In genomic region chr6:117089604-117090003, GRCh38 we compare ENCODE assay signal across 1 cellular context.
TF ChIP-seq lines count a peak whose summit lies in the region.

No MANE protein-coding gene starts in this region.

TF ChIP-seq in HEK293, 187 proteins besides CTCF, POLR2A, EP300 and RAD21 (continued from another document):
- TF ChIP-seq, protein P1, sequence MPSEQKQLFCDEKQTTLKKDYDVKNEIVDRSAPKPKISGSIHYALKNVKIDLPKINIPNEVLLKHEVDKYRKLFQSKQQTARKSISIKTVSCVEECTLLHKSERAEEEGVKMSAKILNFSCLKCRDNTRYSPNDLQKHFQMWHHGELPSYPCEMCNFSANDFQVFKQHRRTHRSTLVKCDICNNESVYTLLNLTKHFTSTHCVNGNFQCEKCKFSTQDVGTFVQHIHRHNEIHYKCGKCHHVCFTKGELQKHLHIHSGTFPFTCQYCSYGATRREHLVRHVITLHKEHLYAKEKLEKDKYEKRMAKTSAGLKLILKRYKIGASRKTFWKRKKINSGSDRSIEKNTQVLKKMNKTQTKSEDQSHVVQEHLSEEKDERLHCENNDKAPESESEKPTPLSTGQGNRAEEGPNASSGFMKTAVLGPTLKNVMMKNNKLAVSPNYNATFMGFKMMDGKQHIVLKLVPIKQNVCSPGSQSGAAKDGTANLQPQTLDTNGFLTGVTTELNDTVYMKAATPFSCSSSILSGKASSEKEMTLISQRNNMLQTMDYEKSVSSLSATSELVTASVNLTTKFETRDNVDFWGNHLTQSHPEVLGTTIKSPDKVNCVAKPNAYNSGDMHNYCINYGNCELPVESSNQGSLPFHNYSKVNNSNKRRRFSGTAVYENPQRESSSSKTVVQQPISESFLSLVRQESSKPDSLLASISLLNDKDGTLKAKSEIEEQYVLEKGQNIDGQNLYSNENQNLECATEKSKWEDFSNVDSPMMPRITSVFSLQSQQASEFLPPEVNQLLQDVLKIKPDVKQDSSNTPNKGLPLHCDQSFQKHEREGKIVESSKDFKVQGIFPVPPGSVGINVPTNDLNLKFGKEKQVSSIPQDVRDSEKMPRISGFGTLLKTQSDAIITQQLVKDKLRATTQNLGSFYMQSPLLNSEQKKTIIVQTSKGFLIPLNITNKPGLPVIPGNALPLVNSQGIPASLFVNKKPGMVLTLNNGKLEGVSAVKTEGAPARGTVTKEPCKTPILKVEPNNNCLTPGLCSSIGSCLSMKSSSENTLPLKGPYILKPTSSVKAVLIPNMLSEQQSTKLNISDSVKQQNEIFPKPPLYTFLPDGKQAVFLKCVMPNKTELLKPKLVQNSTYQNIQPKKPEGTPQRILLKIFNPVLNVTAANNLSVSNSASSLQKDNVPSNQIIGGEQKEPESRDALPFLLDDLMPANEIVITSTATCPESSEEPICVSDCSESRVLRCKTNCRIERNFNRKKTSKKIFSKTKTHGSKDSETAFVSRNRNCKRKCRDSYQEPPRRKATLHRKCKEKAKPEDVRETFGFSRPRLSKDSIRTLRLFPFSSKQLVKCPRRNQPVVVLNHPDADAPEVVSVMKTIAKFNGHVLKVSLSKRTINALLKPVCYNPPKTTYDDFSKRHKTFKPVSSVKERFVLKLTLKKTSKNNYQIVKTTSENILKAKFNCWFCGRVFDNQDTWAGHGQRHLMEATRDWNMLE (tag by site-specific recombination; conservative IDR thresholded peaks at IDR 0.05; ENCODE audit: low read depth): peak; percentile 90
- TF ChIP-seq ZNF544 (tag by site-specific recombination; IDR thresholded peaks at IDR 0.05): no peak
- peak; percentile 56 for TF ChIP-seq ZNF529 (tag by site-specific recombination; IDR thresholded peaks at IDR 0.05; ENCODE audit: insufficient replicate concordance)
- TF ChIP-seq, protein P2, sequence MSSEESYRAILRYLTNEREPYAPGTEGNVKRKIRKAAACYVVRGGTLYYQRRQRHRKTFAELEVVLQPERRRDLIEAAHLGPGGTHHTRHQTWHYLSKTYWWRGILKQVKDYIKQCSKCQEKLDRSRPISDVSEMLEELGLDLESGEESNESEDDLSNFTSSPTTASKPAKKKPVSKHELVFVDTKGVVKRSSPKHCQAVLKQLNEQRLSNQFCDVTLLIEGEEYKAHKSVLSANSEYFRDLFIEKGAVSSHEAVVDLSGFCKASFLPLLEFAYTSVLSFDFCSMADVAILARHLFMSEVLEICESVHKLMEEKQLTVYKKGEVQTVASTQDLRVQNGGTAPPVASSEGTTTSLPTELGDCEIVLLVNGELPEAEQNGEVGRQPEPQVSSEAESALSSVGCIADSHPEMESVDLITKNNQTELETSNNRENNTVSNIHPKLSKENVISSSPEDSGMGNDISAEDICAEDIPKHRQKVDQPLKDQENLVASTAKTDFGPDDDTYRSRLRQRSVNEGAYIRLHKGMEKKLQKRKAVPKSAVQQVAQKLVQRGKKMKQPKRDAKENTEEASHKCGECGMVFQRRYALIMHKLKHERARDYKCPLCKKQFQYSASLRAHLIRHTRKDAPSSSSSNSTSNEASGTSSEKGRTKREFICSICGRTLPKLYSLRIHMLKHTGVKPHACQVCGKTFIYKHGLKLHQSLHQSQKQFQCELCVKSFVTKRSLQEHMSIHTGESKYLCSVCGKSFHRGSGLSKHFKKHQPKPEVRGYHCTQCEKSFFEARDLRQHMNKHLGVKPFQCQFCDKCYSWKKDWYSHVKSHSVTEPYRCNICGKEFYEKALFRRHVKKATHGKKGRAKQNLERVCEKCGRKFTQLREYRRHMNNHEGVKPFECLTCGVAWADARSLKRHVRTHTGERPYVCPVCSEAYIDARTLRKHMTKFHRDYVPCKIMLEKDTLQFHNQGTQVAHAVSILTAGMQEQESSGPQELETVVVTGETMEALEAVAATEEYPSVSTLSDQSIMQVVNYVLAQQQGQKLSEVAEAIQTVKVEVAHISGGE (tag by site-specific recombination; conservative IDR thresholded peaks at IDR 0.05; ENCODE audit: low read depth): peak; percentile 81
- no peak for TF ChIP-seq ZNF157 (tag by site-specific recombination; IDR thresholded peaks at IDR 0.05)
- TF ChIP-seq ZNF350 (tag by site-specific recombination; IDR thresholded peaks at IDR 0.05): no peak
- no peak for TF ChIP-seq ZNF585B (tag by site-specific recombination; IDR thresholded peaks at IDR 0.05)
- no peak for TF ChIP-seq ZNF133 (tag by site-specific recombination; IDR thresholded peaks at IDR 0.05)
- no peak for TF ChIP-seq ZNF658 (tag by site-specific recombination; IDR thresholded peaks at IDR 0.05)
- no peak for TF ChIP-seq PRDM4 (tag by site-specific recombination; IDR thresholded peaks at IDR 0.05)
- TF ChIP-seq ZNF558 (tag by site-specific recombination; IDR thresholded peaks at IDR 0.05): peak; percentile 46; the same call in 1 of the 2 replicates
- no peak for TF ChIP-seq ZNF280D (tag by site-specific recombination; IDR thresholded peaks at IDR 0.05)
- no peak for TF ChIP-seq ZNF624 (tag by site-specific recombination; IDR thresholded peaks at IDR 0.05)
- no peak for TF ChIP-seq HOXD13 (CRISPR knock-in tag; IDR thresholded peaks at IDR 0.05; ENCODE audit: borderline replicate concordance)
- TF ChIP-seq KLF7 (tag by site-specific recombination; IDR thresholded peaks at IDR 0.05; ENCODE audit: borderline replicate concordance): 0 out of 2 replicates have a peak, but pooled peaks have one; percentile 23
- TF ChIP-seq SALL2 (tag by site-specific recombination; IDR thresholded peaks at IDR 0.05; ENCODE audit: borderline replicate concordance): no peak
- no peak for TF ChIP-seq SETDB1 (IDR thresholded peaks at IDR 0.05; ENCODE audit: insufficient read length, low read length)
- no peak for TF ChIP-seq ZNF391 (tag by site-specific recombination; IDR thresholded peaks at IDR 0.05; ENCODE audit: borderline replicate concordance, low read depth)
- no peak for TF ChIP-seq ZNF423 (tag by site-specific recombination; IDR thresholded peaks at IDR 0.05)
- no peak for TF ChIP-seq ZBTB21 (tag by site-specific recombination; IDR thresholded peaks at IDR 0.05)
- no peak for TF ChIP-seq KLF9 (tag by site-specific recombination; IDR thresholded peaks at IDR 0.05; ENCODE audit: low read depth)
- no peak for TF ChIP-seq ZNF776 (tag by site-specific recombination; IDR thresholded peaks at IDR 0.05; ENCODE audit: borderline replicate concordance)
- no peak for TF ChIP-seq ZNF747 (tag by site-specific recombination; IDR thresholded peaks at IDR 0.05)
- TF ChIP-seq, protein P3, sequence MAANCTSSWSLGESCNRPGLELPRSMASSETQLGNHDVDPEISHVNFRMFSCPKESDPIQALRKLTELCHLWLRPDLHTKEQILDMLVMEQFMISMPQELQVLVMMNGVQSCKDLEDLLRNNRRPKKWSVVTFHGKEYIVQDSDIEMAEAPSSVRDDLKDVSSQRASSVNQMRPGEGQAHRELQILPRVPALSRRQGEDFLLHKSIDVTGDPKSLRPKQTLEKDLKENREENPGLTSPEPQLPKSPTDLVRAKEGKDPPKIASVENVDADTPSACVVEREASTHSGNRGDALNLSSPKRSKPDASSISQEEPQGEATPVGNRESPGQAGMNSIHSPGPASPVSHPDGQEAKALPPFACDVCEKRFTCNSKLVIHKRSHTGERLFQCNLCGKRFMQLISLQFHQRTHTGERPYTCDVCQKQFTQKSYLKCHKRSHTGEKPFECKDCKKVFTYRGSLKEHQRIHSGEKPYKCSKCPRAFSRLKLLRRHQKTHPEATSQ (tag by site-specific recombination; IDR thresholded peaks at IDR 0.05): no peak
- TF ChIP-seq ZNF426 (tag by site-specific recombination; IDR thresholded peaks at IDR 0.05): peak; percentile 96
